Comparison of ENCODE assay signal across 10 cellular contexts in genomic region chr13:113621498-113621897, GRCh38. TPM values are rescaled to one million over a fixed set of nuclear protein-coding genes. Genes with fewer than 3 reads are reported as not detected.
DNase-seq lines count a peak whose midpoint lies in the region; ATAC-seq and TF ChIP-seq lines count a peak whose summit lies in the region.
"Not testable (repeated sequence)": the region's sequence is repeated elsewhere in the genome, so short reads cannot be mapped to it uniquely, and the experiment has no call there.
"Had no signal": no experiment of that assay in that cellular context is flagged by ENCODE, and none has a peak within 500 bp of the region (broad histone marks: within the 10 kb centered on the region; RNA-seq: fewer than 3 reads in every experiment).

No MANE protein-coding gene starts in this region.

- in situ Hi-C loops in astrocyte of the cerebellum (cut with HindIII; ENCODE audit: low sequenced_read_pairs): not testable (repeated sequence)

- H2BK120ac ChIP-seq in trophoblast cell (ENCODE audit: insufficient read depth, low read length, poor library complexity): not testable (repeated sequence)

- not testable (repeated sequence) for H3K4me3 Mint-ChIP-seq in endothelial cell (ENCODE audit: unreplicated experiment)

- H3K36me3 ChIP-seq in HEK293 (ENCODE audit: control insufficient read depth in 2 of 2, insufficient read depth in 1 of 2, low read length in 2 of 2) (peaks cover 3 to 75% of the 10 kb centered on the region in 2 experiments; a peak in 2 of 3 replicates), trophoblast cell (ENCODE audit: control insufficient read depth in 1 of 2, insufficient read depth in 2 of 2, low read length in 2 of 2) (peaks cover 25% of the 10 kb centered on the region in 2 experiments)
- H3K36me3 ChIP-seq in hepatocyte (replicated peaks; ENCODE audit: insufficient read depth, low read depth); upper lobe of right lung: not testable (repeated sequence)

- TF ChIP-seq CTCF in HEK293 (tag by site-specific recombination; IDR thresholded peaks at IDR 0.05): not testable (repeated sequence)
- TF ChIP-seq CTCF in astrocyte of the cerebellum (IDR thresholded peaks at IDR 0.05; ENCODE audit: low read depth, low read length, missing control alignments): peak; percentile 31
- peak; percentile 62 for TF ChIP-seq CTCF in endothelial cell (IDR thresholded peaks at IDR 0.05; ENCODE audit: unreplicated experiment)
- TF ChIP-seq CTCF in hepatocyte (IDR thresholded peaks at IDR 0.05; ENCODE audit: poor library complexity): peak; percentile 13
- peak; percentile 36 for TF ChIP-seq CTCF in upper lobe of right lung (IDR thresholded peaks at IDR 0.05)

- not testable (repeated sequence) for H3K79me1 ChIP-seq in trophoblast cell (ENCODE audit: low read length)

- H2AK5ac ChIP-seq in trophoblast cell (ENCODE audit: low read length): not testable (repeated sequence)

- intact Hi-C loops in upper lobe of right lung (cut with DNase I): not testable (repeated sequence)

- not testable (repeated sequence) for H4K91ac ChIP-seq in trophoblast cell (ENCODE audit: low read depth, low read length)

- not testable (repeated sequence) for H2AFZ ChIP-seq in hepatocyte; trophoblast cell (ENCODE audit: insufficient read depth, low read length, poor library complexity)

- not testable (repeated sequence) for H3K9me2 ChIP-seq in hepatocyte (replicated peaks; ENCODE audit: insufficient read depth)

- not testable (repeated sequence) for H3K4me3 ChIP-seq in HEK293 (ENCODE audit: low read depth, low read length); astrocyte of the cerebellum (ENCODE audit: low read depth, low read length); hepatocyte; trophoblast cell (ENCODE audit: low read depth, low read length); upper lobe of right lung

- not testable (repeated sequence) for H3K9ac ChIP-seq in trophoblast cell (ENCODE audit: low read length)

- H3K4me1 Mint-ChIP-seq in endothelial cell (ENCODE audit: unreplicated experiment): not testable (repeated sequence)

- not testable (repeated sequence) for H4K20me1 ChIP-seq in hepatocyte (ENCODE audit: insufficient read depth, poor library complexity, severe bottlenecking)

- H3K14ac ChIP-seq in trophoblast cell (ENCODE audit: low read length): not testable (repeated sequence)

- H4K8ac ChIP-seq in trophoblast cell (ENCODE audit: low read depth, low read length): not testable (repeated sequence)

- H3K4me2 ChIP-seq in hepatocyte; trophoblast cell (ENCODE audit: low read length): not testable (repeated sequence)

- H3K27ac ChIP-seq in HEK293 (ENCODE audit: extremely low read depth, low read depth, low read length); hepatocyte; trophoblast cell (ENCODE audit: low read depth, low read length); upper lobe of right lung: not testable (repeated sequence)

- not testable (repeated sequence) for H2BK12ac ChIP-seq in trophoblast cell (ENCODE audit: low read length)

- not testable (repeated sequence) for H3K27me3 ChIP-seq in hepatocyte; trophoblast cell (ENCODE audit: insufficient read depth, low read length); upper lobe of right lung

- CTCF ChIA-PET in HEK293 (lab: Yijun Ruan, JAX): not testable (repeated sequence)

- DNase-seq in COR-L47 (lab: John Stamatoyannopoulos, UW) (peak; percentile 37), RPMI7951 (ENCODE audit: low read depth) (peak; percentile 34), endothelial cell (ENCODE audit: low spot score) (peak; percentile 50), trophoblast cell (peak; percentile 8 to 36)
- DNase-seq in astrocyte of the cerebellum (ENCODE audit: low read depth); hepatocyte (ENCODE audit: low spot score); upper lobe of right lung: not testable (repeated sequence)

- peaks cover 37% of the 10 kb centered on the region for H3K79me2 ChIP-seq in hepatocyte
- not testable (repeated sequence) for H3K79me2 ChIP-seq in trophoblast cell (ENCODE audit: control insufficient read depth, insufficient read depth, low read length, poor library complexity)

- H3K4ac ChIP-seq in trophoblast cell (ENCODE audit: low read depth, low read length): not testable (repeated sequence)

- not testable (repeated sequence) for H2BK5ac ChIP-seq in trophoblast cell (ENCODE audit: low read depth, low read length, poor library complexity)

- H3K9me3 Mint-ChIP-seq in endothelial cell (ENCODE audit: unreplicated experiment): not testable (repeated sequence)

- WGBS in hepatocyte (ENCODE audit: low lambda C conversion rate, missing lambda C conversion rate): 92% methylated on average over 13 of the region's 13 CpGs
- no CpG with 5 or more reads among the region's 13 CpGs for WGBS in trophoblast cell (ENCODE audit: extremely low coverage, insufficient coverage, insufficient read length)

- peaks cover 43% of the 10 kb centered on the region for H3K36me3 Mint-ChIP-seq in endothelial cell (ENCODE audit: low read depth, unreplicated experiment)

- not testable (repeated sequence) for H3K23ac ChIP-seq in trophoblast cell (ENCODE audit: low read length)

- POLR2A ChIA-PET in HEK293 (lab: Yijun Ruan, JAX): not testable (repeated sequence)

- not testable (repeated sequence) for H3K18ac ChIP-seq in trophoblast cell (ENCODE audit: low read length)

- not testable (repeated sequence) for H3K9me3 ChIP-seq in HEK293 (ENCODE audit: control insufficient read depth, insufficient read depth, low read depth, low read length); hepatocyte (ENCODE audit: low read depth); trophoblast cell (ENCODE audit: insufficient read depth, low read depth, low read length); upper lobe of right lung

- H3K27me3 Mint-ChIP-seq in endothelial cell (ENCODE audit: unreplicated experiment): not testable (repeated sequence)

- not testable (repeated sequence) for ATAC-seq in upper lobe of right lung

- H3K27ac Mint-ChIP-seq in endothelial cell (ENCODE audit: unreplicated experiment): not testable (repeated sequence)

- not testable (repeated sequence) for H4K12ac ChIP-seq in trophoblast cell (ENCODE audit: low read depth, low read length)

- H3K4me1 ChIP-seq in HEK293 (ENCODE audit: control insufficient read depth, insufficient read depth, low read length); trophoblast cell (ENCODE audit: control insufficient read depth in 1 of 2, insufficient read depth in 2 of 2, low read length in 2 of 2); upper lobe of right lung: not testable (repeated sequence)
- peaks cover 12% of the 10 kb centered on the region for H3K4me1 ChIP-seq in hepatocyte (ENCODE audit: insufficient read depth)

TF ChIP-seq in HEK293, 187 proteins besides CTCF, POLR2A, EP300 and RAD21:
- peak; percentile 38; the same call in 1 of the 2 replicates for TF ChIP-seq ZNF202 (tag by site-specific recombination; IDR thresholded peaks at IDR 0.05; ENCODE audit: borderline replicate concordance)

RNA-seq across cellular contexts. Expression of gene ATP4B, which starts 36.5 kb away (rescaled TPM):
- total RNA-seq in RPMI7951 (2014; rRNA removed; shearing (Covaris generic)): not detected in 2 replicates
- total RNA-seq in endothelial cell (ENCODE audit: unreplicated experiment) (not detected), hepatocyte (15.9 and 16.2 TPM in 2 replicates), upper lobe of right lung (not detected)
- polyA plus RNA-seq in hepatocyte: 7.0 and 30.8 TPM in 2 replicates
- polyA plus RNA-seq in trophoblast cell (2013): not detected in 2 replicates
- total RNA-seq: pancreas, subcutaneous adipose tissue had no signal
- polyA plus RNA-seq: pancreas had no signal

RNA-seq across cellular contexts. Expression of gene TFDP1, which starts 36.9 kb away (rescaled TPM):
- 51.2 and 65.7 TPM in 2 replicates for total RNA-seq in RPMI7951 (2014; rRNA removed; shearing (Covaris generic))
- total RNA-seq in endothelial cell (ENCODE audit: unreplicated experiment) (65.8 TPM), hepatocyte (38.9 and 54.0 TPM in 2 replicates), upper lobe of right lung (42.3 TPM)
- polyA plus RNA-seq in hepatocyte: 62.5 and 62.9 TPM in 2 replicates
- polyA plus RNA-seq in trophoblast cell (2013): 59.9 and 61.4 TPM in 2 replicates

RNA-seq across cellular contexts. Expression of gene GRK1, which starts 45.5 kb away (rescaled TPM):
- not detected in 2 replicates for total RNA-seq in RPMI7951 (2014; rRNA removed; shearing (Covaris generic))
- 0.54 TPM for total RNA-seq in endothelial cell (ENCODE audit: unreplicated experiment)
- 0.16 and 0.17 TPM in 2 replicates for total RNA-seq in hepatocyte
- 0.07 TPM in 1 of 2 replicates, not detected in the other for polyA plus RNA-seq in hepatocyte
- polyA plus RNA-seq in trophoblast cell (2013): 0.01 and 0.03 TPM in 2 replicates
- total RNA-seq in upper lobe of right lung: 0.09 TPM
- total RNA-seq: pancreas, subcutaneous adipose tissue had no signal

Comparison
In these comparisons a context has a peak if more than half of its experiments do, and no peak if none do; other contexts are left out.
1. RNA of gene ATP4B, which starts 36.5 kb away (total RNA-seq): 15.9 to 16.2 TPM in hepatocyte; not detected in RPMI7951, not detected in endothelial cell (single experiment) and not detected in upper lobe of right lung (single experiment); every median in the first group is over 10 times any median in the second.